Comparison of ENCODE assay signal across 18 cellular contexts in genomic region chr13:97391201-97391600, GRCh38.
"Had no signal": no experiment of that assay in that cellular context is flagged by ENCODE, and none has a peak within 500 bp of the region (broad histone marks: within the 10 kb centered on the region; RNA-seq: fewer than 3 reads in every experiment).

No MANE protein-coding gene starts in this region.

- H3K27me3 Mint-ChIP-seq: activated CD4-positive, alpha-beta T cell treated with anti-CD3 and anti-CD28 coated beads, Interleukin-2, amount 10 ng/mL, durations not matched to agents 7 days and 5 days; T-cell had no signal

- H3K4me3 ChIP-seq: coronary artery, heart left ventricle, lung, thyroid gland, vagina had no signal

- H3K27me3 ChIP-seq: heart left ventricle, thyroid gland, vagina had no signal

- ATAC-seq: esophagus mucosa; heart left ventricle; left cardiac atrium; sciatic nerve; stimulated activated effector memory CD8-positive, alpha-beta T cell treated with anti-CD3 and anti-CD28 coated beads, Interleukin-12 subunit alpha, Interleukin-12 subunit beta, amount 100 ng/mL, for 72 hours; T-cell had no signal

- H3K9me3 ChIP-seq: heart left ventricle, thyroid gland, vagina had no signal

- DNase-seq: activated CD4-positive, alpha-beta T cell treated with anti-CD3 and anti-CD28 coated beads, Interleukin-2, amount 10 ng/mL, durations not matched to agents 7 days and 5 days; activated naive CD4-positive, alpha-beta T cell; activated T-cell treated with anti-CD3 and anti-CD28 coated beads for 4 hours; caudate nucleus; heart left ventricle; immature natural killer cell; left cardiac atrium; stimulated activated CD4-positive, alpha-beta T cell treated with anti-CD3 and anti-CD28 coated beads, Interleukin-1b, Interleukin-23, amount 100 ng/mL, for 48 hours; T-cell; T-helper 9 cell; thyroid gland had no signal

- H3K9me3 Mint-ChIP-seq: activated CD4-positive, alpha-beta T cell treated with anti-CD3 and anti-CD28 coated beads, Interleukin-2, amount 10 ng/mL, durations not matched to agents 7 days and 5 days; immature natural killer cell; neural crest cell; stimulated activated effector memory CD8-positive, alpha-beta T cell treated with anti-CD3 and anti-CD28 coated beads, Interleukin-12 subunit alpha, Interleukin-12 subunit beta, amount 100 ng/mL, for 72 hours; T-cell had no signal

- H3K4me1 ChIP-seq: vagina had no signal

- H3K4me1 Mint-ChIP-seq: neural crest cell had no signal

- H3K4me3 Mint-ChIP-seq: activated CD4-positive, alpha-beta T cell treated with anti-CD3 and anti-CD28 coated beads, Interleukin-2, amount 10 ng/mL, durations not matched to agents 7 days and 5 days; immature natural killer cell; neural crest cell; stimulated activated effector memory CD8-positive, alpha-beta T cell treated with anti-CD3 and anti-CD28 coated beads, Interleukin-12 subunit alpha, Interleukin-12 subunit beta, amount 100 ng/mL, for 72 hours; T-cell had no signal

- H3K27ac Mint-ChIP-seq: activated CD4-positive, alpha-beta T cell treated with anti-CD3 and anti-CD28 coated beads, Interleukin-2, amount 10 ng/mL, durations not matched to agents 7 days and 5 days; stimulated activated effector memory CD8-positive, alpha-beta T cell treated with anti-CD3 and anti-CD28 coated beads, Interleukin-12 subunit alpha, Interleukin-12 subunit beta, amount 100 ng/mL, for 72 hours; T-cell had no signal

- H3K27ac ChIP-seq: coronary artery, heart left ventricle, thyroid gland, vagina had no signal
